8 cellular contexts compared by ENCODE assay signal in the genomic region with DNA sequence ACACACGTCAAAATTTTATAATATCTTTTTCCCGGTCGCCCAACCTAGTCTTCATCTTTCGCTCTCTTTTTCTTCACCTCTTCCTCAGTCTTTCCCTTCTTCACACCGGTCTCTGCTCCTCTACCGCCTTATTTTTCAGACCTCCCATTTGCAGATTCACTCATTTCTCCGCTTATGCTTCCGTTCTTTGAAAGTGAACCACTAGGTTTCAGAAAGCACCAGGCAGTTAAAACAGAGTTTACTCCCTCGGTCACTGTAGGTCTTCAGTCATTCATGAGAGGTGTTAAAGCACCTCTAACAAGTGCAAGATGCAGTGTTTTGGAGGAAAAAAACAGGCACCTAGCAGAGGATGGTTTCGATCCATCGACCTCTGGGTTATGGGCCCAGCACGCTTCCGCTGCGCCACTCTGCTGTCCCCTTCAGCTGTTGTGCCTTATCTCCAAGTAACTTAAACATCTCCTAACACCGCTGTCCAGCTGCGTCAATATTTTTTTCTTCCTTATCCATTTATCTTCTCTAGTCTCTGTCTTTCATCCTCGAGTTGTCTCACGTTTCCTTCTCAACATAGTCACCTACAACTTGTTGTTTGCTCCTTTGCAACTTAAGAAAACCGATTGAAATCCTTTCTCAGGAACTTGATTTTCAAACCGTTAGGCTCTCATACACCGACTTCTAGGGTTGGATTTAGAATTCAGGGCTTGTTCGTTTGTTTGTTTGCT.
DNase-seq lines count a peak whose midpoint lies in the region; ATAC-seq and TF ChIP-seq lines count a peak whose summit lies in the region.

No MANE protein-coding gene starts in this region.

- no peak overlapping the region for H3K27ac Mint-ChIP-seq in stimulated activated effector memory CD8-positive, alpha-beta T cell treated with anti-CD3 and anti-CD28 coated beads, Interleukin-12 subunit alpha, Interleukin-12 subunit beta, amount 100 ng/mL, for 72 hours

- peak overlapping the region; percentile 76; the same call in 1 of the 2 replicates for H3K4me3 ChIP-seq in iPS DF 6.9 (ENCODE audit: low read length)

- H3K4me1 Mint-ChIP-seq in stimulated activated effector memory CD8-positive, alpha-beta T cell treated with anti-CD3 and anti-CD28 coated beads, Interleukin-12 subunit alpha, Interleukin-12 subunit beta, amount 100 ng/mL, for 72 hours, result no peaks in the 10 kb centered on the region

- no peak for TF ChIP-seq CTCF in AG09319 (IDR thresholded peaks at IDR 0.05; ENCODE audit: low read depth, low read length)

- no peaks in the 10 kb centered on the region for H3K36me3 Mint-ChIP-seq in stimulated activated effector memory CD8-positive, alpha-beta T cell treated with anti-CD3 and anti-CD28 coated beads, Interleukin-12 subunit alpha, Interleukin-12 subunit beta, amount 100 ng/mL, for 72 hours

- H3K9me3 ChIP-seq in iPS DF 6.9 (ENCODE audit: control insufficient read depth, insufficient read depth, low read length), result no peaks in the 10 kb centered on the region

- DNase-seq in AG09319 (ENCODE audit: extremely low read depth, low read depth), result peak; percentile 73
- DNase-seq in MV-4-11 (lab: John Stamatoyannopoulos, UW), result peak; percentile 62
- peak; percentile 45 for DNase-seq in activated CD4-positive, CD25-positive, alpha-beta regulatory T cell treated with anti-CD3 and anti-CD28 coated beads, Interleukin-2, amount 50 U/mL, for 72 hours
- DNase-seq in iPS DF 6.9 (ENCODE audit: low read depth, low spot score), result no peak
- peak; percentile 33 to 80 for DNase-seq in stimulated activated effector memory CD8-positive, alpha-beta T cell treated with anti-CD3 and anti-CD28 coated beads, Interleukin-12 subunit alpha, Interleukin-12 subunit beta, amount 100 ng/mL, for 72 hours (ENCODE audit: low spot score in 2 of 2)
- DNase-seq in DMS79 treated with DMSO at 0.1 percent for 48 hours (lab: John Stamatoyannopoulos, UW), result no peak

- no peaks in the 10 kb centered on the region for H3K27me3 ChIP-seq in iPS DF 6.9 (ENCODE audit: control insufficient read depth, insufficient read depth, low read length)

- no peak overlapping the region for H3K27ac ChIP-seq in iPS DF 6.9 (ENCODE audit: low read length)

- whole genome bisulfite sequencing in iPS DF 6.9 (ENCODE audit: insufficient coverage, insufficient read length), result no CpG with 5 or more reads among the region's 22 CpGs

- no peaks in the 10 kb centered on the region for H3K9me3 Mint-ChIP-seq in stimulated activated effector memory CD8-positive, alpha-beta T cell treated with anti-CD3 and anti-CD28 coated beads, Interleukin-12 subunit alpha, Interleukin-12 subunit beta, amount 100 ng/mL, for 72 hours

- no peak overlapping the region for H3K4me3 Mint-ChIP-seq in stimulated activated effector memory CD8-positive, alpha-beta T cell treated with anti-CD3 and anti-CD28 coated beads, Interleukin-12 subunit alpha, Interleukin-12 subunit beta, amount 100 ng/mL, for 72 hours

- no peaks in the 10 kb centered on the region for H3K36me3 ChIP-seq in iPS DF 6.9 (ENCODE audit: control insufficient read depth, insufficient read depth, low read length)

- no peaks in the 10 kb centered on the region for H3K4me1 ChIP-seq in iPS DF 6.9 (ENCODE audit: control insufficient read depth, insufficient read depth, low read length)

- TF ChIP-seq POLR2A in GM18505 (IDR thresholded peaks at IDR 0.05; ENCODE audit: borderline replicate concordance, extremely low read depth, insufficient read depth, insufficient read length), result no peak

- ATAC-seq in GM18505 (IDR thresholded peaks at IDR 0.05; ENCODE audit: unreplicated experiment) (peak; percentile 83), HG02759 (IDR thresholded peaks at IDR 0.05; ENCODE audit: unreplicated experiment) (peak; percentile 94)
- ATAC-seq in stimulated activated effector memory CD8-positive, alpha-beta T cell treated with anti-CD3 and anti-CD28 coated beads, Interleukin-12 subunit alpha, Interleukin-12 subunit beta, amount 100 ng/mL, for 72 hours, result peak; percentile 97

Comparison
In these comparisons a context has a peak if more than half of its experiments do, and no peak if none do; other contexts are left out.
1. DNase-seq: peak in AG09319 (single experiment), MV-4-11 (single experiment), activated CD4-positive, CD25-positive, alpha-beta regulatory T cell treated with anti-CD3 and anti-CD28 coated beads, Interleukin-2, amount 50 U/mL, for 72 hours (single experiment) and stimulated activated effector memory CD8-positive, alpha-beta T cell treated with anti-CD3 and anti-CD28 coated beads, Interleukin-12 subunit alpha, Interleukin-12 subunit beta, amount 100 ng/mL, for 72 hours (2 of 2); none in iPS DF 6.9 (single experiment) and DMS79 treated with DMSO at 0.1 percent for 48 hours (single experiment).
2. Peak in every context shown above with its lines, with median percentiles within 50 percentile points of each other: ATAC-seq.